Comparison of ENCODE assay signal across 8 cellular contexts in genomic region chr12:94640134-94640928, GRCh38. TPM values are rescaled to one million over a fixed set of nuclear protein-coding genes. Genes with fewer than 3 reads are reported as not detected.
A peak's percentile ranks its signal among the peaks of the same experiment; 100 is the strongest.
DNase-seq lines count a peak whose midpoint lies in the region; ATAC-seq lines count a peak whose summit lies in the region.

No MANE protein-coding gene starts in this region.

- no peak overlapping the region for H3K27ac ChIP-seq in effector memory CD4-positive, alpha-beta T cell (ENCODE audit: insufficient read depth, low read length, poor library complexity, severe bottlenecking)

- no peaks in the 10 kb centered on the region for H3K9me3 ChIP-seq in effector memory CD4-positive, alpha-beta T cell (ENCODE audit: control insufficient read depth, low read length)

- CTCF ChIA-PET in activated CD8-positive, alpha-beta T cell treated with anti-CD3 and anti-CD28 coated beads, Interleukin-2, amount 10 ng/mL, durations not matched to agents 7 days and 5 days (lab: Charles Lee) = no interaction called here

- POLR2A ChIA-PET in activated CD8-positive, alpha-beta T cell treated with anti-CD3 and anti-CD28 coated beads, Interleukin-2, amount 10 ng/mL, durations not matched to agents 7 days and 5 days (lab: Charles Lee) = no interaction called here

- no peaks in the 10 kb centered on the region for H3K36me3 Mint-ChIP-seq in activated CD8-positive, alpha-beta T cell treated with anti-CD3 and anti-CD28 coated beads, Interleukin-2, amount 10 ng/mL, durations not matched to agents 7 days and 5 days (ENCODE audit: low read depth)

- peak; percentile 66 for DNase-seq in AML-193 (lab: John Stamatoyannopoulos, UW)
- DNase-seq in activated CD8-positive, alpha-beta T cell treated with anti-CD3 and anti-CD28 coated beads, Interleukin-2, amount 10 ng/mL, durations not matched to agents 7 days and 5 days = peak; percentile 48
- DNase-seq in non-pigmented ciliary epithelial cell (ENCODE audit: low read depth) = peak; percentile 91
- DNase-seq in effector memory CD4-positive, alpha-beta T cell = no peak
- DNase-seq in NCI-H1092 treated with DMSO at 0.1 percent for 48 hours (lab: John Stamatoyannopoulos, UW) = no peak
- no peak for DNase-seq in COLO668 (lab: John Stamatoyannopoulos, UW; ENCODE audit: unreplicated experiment)

- no peak overlapping the region for H3K4me3 ChIP-seq in effector memory CD4-positive, alpha-beta T cell (ENCODE audit: insufficient read depth, low read depth, low read length, poor library complexity, severe bottlenecking)

- peaks cover 31% of the 10 kb centered on the region for H3K4me1 Mint-ChIP-seq in activated CD8-positive, alpha-beta T cell treated with anti-CD3 and anti-CD28 coated beads, Interleukin-2, amount 10 ng/mL, durations not matched to agents 7 days and 5 days (ENCODE audit: low read depth)

- no peaks in the 10 kb centered on the region for H3K4me1 ChIP-seq in effector memory CD4-positive, alpha-beta T cell (ENCODE audit: control insufficient read depth, insufficient read depth, low read length, poor library complexity, severe bottlenecking)

- H3K36me3 ChIP-seq in effector memory CD4-positive, alpha-beta T cell (ENCODE audit: control insufficient read depth, insufficient read depth, low read length) = no peaks in the 10 kb centered on the region

- no peaks in the 10 kb centered on the region for H3K9me3 Mint-ChIP-seq in activated CD8-positive, alpha-beta T cell treated with anti-CD3 and anti-CD28 coated beads, Interleukin-2, amount 10 ng/mL, durations not matched to agents 7 days and 5 days (ENCODE audit: insufficient read depth)

- ATAC-seq in GM19328 (IDR thresholded peaks at IDR 0.05; ENCODE audit: unreplicated experiment) = peak; percentile 54
- peak; percentile 66 for ATAC-seq in HG03342 (IDR thresholded peaks at IDR 0.05; ENCODE audit: unreplicated experiment)
- peak; percentile 17 for ATAC-seq in activated CD8-positive, alpha-beta T cell treated with anti-CD3 and anti-CD28 coated beads, Interleukin-2, amount 10 ng/mL, durations not matched to agents 7 days and 5 days

- no peak overlapping the region for H3K4me3 Mint-ChIP-seq in activated CD8-positive, alpha-beta T cell treated with anti-CD3 and anti-CD28 coated beads, Interleukin-2, amount 10 ng/mL, durations not matched to agents 7 days and 5 days

- H3K27me3 Mint-ChIP-seq in activated CD8-positive, alpha-beta T cell treated with anti-CD3 and anti-CD28 coated beads, Interleukin-2, amount 10 ng/mL, durations not matched to agents 7 days and 5 days (ENCODE audit: low read depth) = peaks cover 21% of the 10 kb centered on the region

- H3K27me3 ChIP-seq in effector memory CD4-positive, alpha-beta T cell (replicated peaks; ENCODE audit: control insufficient read depth, insufficient read depth, low read length, poor library complexity, severe bottlenecking) = no peaks in the 10 kb centered on the region

- H3K27ac Mint-ChIP-seq in activated CD8-positive, alpha-beta T cell treated with anti-CD3 and anti-CD28 coated beads, Interleukin-2, amount 10 ng/mL, durations not matched to agents 7 days and 5 days = no peak overlapping the region

RNA-seq across cellular contexts. Expression of gene TMCC3, which starts 10.0 kb away (rescaled TPM):
- under 1 TPM; 0.18 to 0.60 TPM for total RNA-seq in activated CD8-positive, alpha-beta T cell treated with anti-CD3 and anti-CD28 coated beads, Interleukin-2, amount 10 ng/mL, durations not matched to agents 7 days and 5 days

Comparison
In these comparisons a context has a peak if more than half of its experiments do, and no peak if none do; other contexts are left out.
1. DNase-seq: peak in AML-193 (2 of 2), activated CD8-positive, alpha-beta T cell treated with anti-CD3 and anti-CD28 coated beads, Interleukin-2, amount 10 ng/mL, durations not matched to agents 7 days and 5 days (single experiment) and non-pigmented ciliary epithelial cell (single experiment); none in effector memory CD4-positive, alpha-beta T cell (0 of 3), NCI-H1092 treated with DMSO at 0.1 percent for 48 hours (single experiment) and COLO668 (single experiment).
2. Peak in every context shown above with its lines, with median percentiles within 50 percentile points of each other: ATAC-seq.